Comparison of ENCODE assay signal across 11 cellular contexts in the genomic region with DNA sequence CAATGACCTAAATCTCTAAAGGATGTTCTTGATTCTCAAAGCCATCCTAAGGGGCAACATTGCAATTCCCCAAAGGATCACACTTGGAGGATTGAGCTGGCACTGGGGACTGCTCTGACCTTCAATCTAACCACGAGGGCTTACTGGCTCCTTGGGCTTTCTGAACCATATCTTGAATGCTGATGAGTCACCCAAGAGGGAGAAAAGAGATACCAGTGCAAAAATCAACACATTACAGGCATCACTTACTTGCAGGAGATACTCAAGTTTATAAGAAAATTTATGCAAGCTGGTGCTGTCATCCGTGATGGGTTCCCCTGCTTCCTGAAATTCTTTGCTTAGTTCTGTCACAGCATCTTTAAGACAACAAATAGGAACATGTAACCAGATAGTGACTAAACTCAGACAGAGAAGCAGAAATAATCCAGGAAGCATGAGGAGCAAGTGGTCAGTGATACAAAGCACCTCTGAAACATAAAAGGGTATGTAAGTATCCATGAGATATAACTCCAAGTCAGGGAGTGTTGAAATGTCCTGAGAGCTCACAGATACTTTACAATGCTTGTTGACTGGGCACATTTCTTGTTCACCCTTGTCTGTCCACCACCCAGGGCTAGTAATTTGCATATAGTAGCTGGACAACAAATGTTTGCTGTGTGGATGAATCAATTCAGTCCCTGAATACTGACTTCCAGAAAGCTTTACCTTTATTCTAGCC. TPM values are rescaled to one million over a fixed set of nuclear protein-coding genes. Genes with fewer than 3 reads are reported as not detected.
A peak's percentile ranks its signal among the peaks of the same experiment; 100 is the strongest.
DNase-seq lines count a peak whose midpoint lies in the region; ATAC-seq and TF ChIP-seq lines count a peak whose summit lies in the region.
"Had no signal": no experiment of that assay in that cellular context is flagged by ENCODE, and none has a peak within 500 bp of the region (broad histone marks: within the 10 kb centered on the region; RNA-seq: fewer than 3 reads in every experiment).

No MANE protein-coding gene starts in this region.

- H3K9me3 ChIP-seq in left ventricle myocardium inferior (replicated peaks) (no peaks in the 10 kb centered on the region), thoracic aorta (no peaks in the 10 kb centered on the region)

- H3K4me3 ChIP-seq in left ventricle myocardium inferior: no peak overlapping the region
- no peak overlapping the region for H3K4me3 ChIP-seq in fibroblast of the aortic adventitia (ENCODE audit: low read depth, low read length)
- no peak overlapping the region for H3K4me3 ChIP-seq in thoracic aorta
- H3K4me3 ChIP-seq: SK-N-MC had no signal

- intact Hi-C loops in left ventricle myocardium inferior (cut with micrococcal nuclease) (no loop called here), Right ventricle myocardium inferior (cut with DNase I) (no loop called here)
- intact Hi-C loops in activated CD8-positive, alpha-beta T cell treated with anti-CD3 and anti-CD28 coated beads for 36 hours (cut with micrococcal nuclease): loop anchor here (2.0 kb wide), 1 partner anchor 13 kb away; the partner anchor contains the start of gene FYCO1

- peaks cover 76% of the 10 kb centered on the region for H3K4me1 Mint-ChIP-seq in activated CD8-positive, alpha-beta T cell treated with anti-CD3 and anti-CD28 coated beads for 36 hours (ENCODE audit: low read depth)

- CTCF ChIA-PET in activated CD8-positive, alpha-beta T cell treated with anti-CD3 and anti-CD28 coated beads for 36 hours (lab: Charles Lee): interaction anchor here (0.9 to 6.7 kb wide), 8 partner anchors 10 to 96 kb away, joined by 3 to 51 read pairs (median 7); partner anchors contain the start of gene FYCO1

- H3K36me3 Mint-ChIP-seq in activated CD8-positive, alpha-beta T cell treated with anti-CD3 and anti-CD28 coated beads for 36 hours (ENCODE audit: low read depth): peaks cover 74% of the 10 kb centered on the region

- DNase-seq in left ventricle myocardium inferior (no peak), Right ventricle myocardium inferior (ENCODE audit: missing footprints) (no peak), fibroblast of the aortic adventitia (ENCODE audit: low read depth) (peak; percentile 63), thoracic aorta (ENCODE audit: low spot score) (no peak), NCI-H1048 (lab: John Stamatoyannopoulos, UW) (no peak), NCI-H1092 treated with DMSO at 0.1 percent for 48 hours (lab: John Stamatoyannopoulos, UW) (no peak)
- peak; percentile 37 for DNase-seq in activated CD8-positive, alpha-beta T cell treated with anti-CD3 and anti-CD28 coated beads for 36 hours
- no peak for DNase-seq in activated effector memory CD4-positive, alpha-beta T cell treated with anti-CD3 and anti-CD28 coated beads, Interleukin-2, amount 50 U/mL, for 16 hours
- DNase-seq: NCI-H69 had no signal

- H3K36me3 ChIP-seq in left ventricle myocardium inferior (peaks cover 81% of the 10 kb centered on the region), thoracic aorta (peaks cover 41% of the 10 kb centered on the region)

- H3K27me3 Mint-ChIP-seq in activated CD8-positive, alpha-beta T cell treated with anti-CD3 and anti-CD28 coated beads for 36 hours: no peaks in the 10 kb centered on the region

- POLR2A ChIA-PET in activated CD8-positive, alpha-beta T cell treated with anti-CD3 and anti-CD28 coated beads for 36 hours (lab: Charles Lee): interaction anchor here (1.2 to 6.1 kb wide), 4 partner anchors 13 to 647 kb away, joined by 3 to 61 read pairs (median 7); partner anchors contain the start of gene FYCO1

- ATAC-seq in Right ventricle myocardium inferior (no peak), thoracic aorta (ENCODE audit: insufficient number of reproducible peaks, low FRiP score, low read depth) (no peak)
- peak; percentile 38 for ATAC-seq in activated CD8-positive, alpha-beta T cell treated with anti-CD3 and anti-CD28 coated beads for 36 hours

- H3K9me3 Mint-ChIP-seq in activated CD8-positive, alpha-beta T cell treated with anti-CD3 and anti-CD28 coated beads for 36 hours: peaks cover 2% of the 10 kb centered on the region

- no peak overlapping the region for H3K4me3 Mint-ChIP-seq in activated CD8-positive, alpha-beta T cell treated with anti-CD3 and anti-CD28 coated beads for 36 hours
- H3K4me3 Mint-ChIP-seq: CD14-positive monocyte had no signal

- TF ChIP-seq CTCF in left ventricle myocardium inferior (IDR thresholded peaks at IDR 0.05; ENCODE audit: borderline replicate concordance) (no peak), fibroblast of the aortic adventitia (IDR thresholded peaks at IDR 0.05; ENCODE audit: insufficient read depth, low read length) (no peak), thoracic aorta (IDR thresholded peaks at IDR 0.05) (no peak)
- TF ChIP-seq CTCF in activated CD8-positive, alpha-beta T cell treated with anti-CD3 and anti-CD28 coated beads for 36 hours (IDR thresholded peaks at IDR 0.05): no peak

- no peaks in the 10 kb centered on the region for H3K27me3 ChIP-seq in left ventricle myocardium inferior (ENCODE audit: low read depth)
- no peaks in the 10 kb centered on the region for H3K27me3 ChIP-seq in thoracic aorta (replicated peaks; ENCODE audit: insufficient read depth)

- H3K27ac Mint-ChIP-seq in activated CD8-positive, alpha-beta T cell treated with anti-CD3 and anti-CD28 coated beads for 36 hours: peak overlapping the region; percentile 88

- H3K4me1 ChIP-seq in left ventricle myocardium inferior (peaks cover 68% of the 10 kb centered on the region), thoracic aorta (ENCODE audit: control insufficient read depth in 1 of 2, low read depth in 2 of 2) (peaks cover 27 to 57% of the 10 kb centered on the region in 2 donors)

- H3K27ac ChIP-seq in left ventricle myocardium inferior (replicated peaks): peak overlapping the region; percentile 96
- peak overlapping the region; percentile 99 to 100 for H3K27ac ChIP-seq in thoracic aorta
- H3K27ac ChIP-seq: SK-N-MC had no signal

RNA-seq across cellular contexts. Expression of gene FYCO1, which starts 14.1 kb away (rescaled TPM):
- total RNA-seq in left ventricle myocardium inferior: 121 TPM
- 107 TPM for total RNA-seq in Right ventricle myocardium inferior
- 10 to 100 TPM; 14.1 to 14.5 TPM for total RNA-seq in activated CD8-positive, alpha-beta T cell treated with anti-CD3 and anti-CD28 coated beads for 36 hours
- 28.0 and 57.8 TPM in 2 replicates for total RNA-seq in fibroblast of the aortic adventitia (ENCODE audit: low replicate concordance)
- total RNA-seq in thoracic aorta: 10 to 100 TPM; 70.4 to 86.1 TPM

RNA-seq across cellular contexts. Expression of gene CXCR6, which starts 38.2 kb away (rescaled TPM):
- total RNA-seq in left ventricle myocardium inferior (0.33 TPM), Right ventricle myocardium inferior (0.19 TPM), fibroblast of the aortic adventitia (ENCODE audit: low replicate concordance) (not detected in 2 replicates), thoracic aorta (1 to 10 TPM; 2.2 to 4.9 TPM)
- total RNA-seq in activated CD8-positive, alpha-beta T cell treated with anti-CD3 and anti-CD28 coated beads for 36 hours: 1 to 10 TPM; 3.2 to 3.4 TPM

RNA-seq across cellular contexts. Expression of gene XCR1, which starts 45.8 kb away (rescaled TPM):
- total RNA-seq in left ventricle myocardium inferior (not detected), Right ventricle myocardium inferior (not detected), fibroblast of the aortic adventitia (ENCODE audit: low replicate concordance) (not detected in 2 replicates), thoracic aorta (not detected)
- total RNA-seq in activated CD8-positive, alpha-beta T cell treated with anti-CD3 and anti-CD28 coated beads for 36 hours: not detected

Comparison
In these comparisons a context has a peak if more than half of its experiments do, and no peak if none do; other contexts are left out.
1. DNase-seq: peak in activated CD8-positive, alpha-beta T cell treated with anti-CD3 and anti-CD28 coated beads for 36 hours (single experiment) and fibroblast of the aortic adventitia (single experiment); none in left ventricle myocardium inferior (single experiment), Right ventricle myocardium inferior (single experiment), thoracic aorta (single experiment), activated effector memory CD4-positive, alpha-beta T cell treated with anti-CD3 and anti-CD28 coated beads, Interleukin-2, amount 50 U/mL, for 16 hours (single experiment), NCI-H1048 (single experiment) and NCI-H1092 treated with DMSO at 0.1 percent for 48 hours (single experiment).